In genomic region chr2:70964596-70965386, GRCh38 we compare ENCODE assay signal across 8 cellular contexts. TPM values are rescaled to one million over a fixed set of nuclear protein-coding genes. Genes with fewer than 3 reads are reported as not detected.
A peak's percentile ranks its signal among the peaks of the same experiment; 100 is the strongest.
DNase-seq lines count a peak whose midpoint lies in the region; ATAC-seq and TF ChIP-seq lines count a peak whose summit lies in the region.

No MANE protein-coding gene starts in this region.

- no peak overlapping the region for H3K27ac Mint-ChIP-seq in activated CD4-positive, alpha-beta T cell treated with anti-CD3 and anti-CD28 coated beads for 36 hours
- no peak overlapping the region for H3K27ac Mint-ChIP-seq in chondrocyte (ENCODE audit: unreplicated experiment)

- H3K27me3 Mint-ChIP-seq in activated CD4-positive, alpha-beta T cell treated with anti-CD3 and anti-CD28 coated beads for 36 hours = peaks cover 16% of the 10 kb centered on the region
- H3K27me3 Mint-ChIP-seq in chondrocyte (ENCODE audit: low read depth) = peaks cover 3% of the 10 kb centered on the region

- peak; percentile 88 for TF ChIP-seq CTCF in chondrocyte (IDR thresholded peaks at IDR 0.05)

- POLR2A ChIA-PET in activated CD4-positive, alpha-beta T cell treated with anti-CD3 and anti-CD28 coated beads for 36 hours (lab: Charles Lee) = no interaction called here

- peak; percentile 66 to 75 for DNase-seq in AML-193 (lab: John Stamatoyannopoulos, UW)
- DNase-seq in HuH-7 (ENCODE audit: low spot score) = peak; percentile 56
- peak; percentile 91 for DNase-seq in activated CD4-positive, alpha-beta T cell treated with anti-CD3 and anti-CD28 coated beads for 36 hours
- no peak for DNase-seq in chondrocyte (ENCODE audit: low spot score)
- peak; percentile 54 for DNase-seq in left lobe of liver (ENCODE audit: low spot score)
- peak; percentile 72 for DNase-seq in stimulated activated CD4-positive, alpha-beta T cell treated with anti-CD3 and anti-CD28 coated beads, Interleukin-2, amount 100 ng/mL, for 4 hours (ENCODE audit: low read depth)
- no peak for DNase-seq in NCI-H1417 (lab: John Stamatoyannopoulos, UW)

- intact Hi-C loops in activated CD4-positive, alpha-beta T cell treated with anti-CD3 and anti-CD28 coated beads for 36 hours (cut with DNase I, micrococcal nuclease) = loop anchor here (1.0 to 2.0 kb wide), 4 partner anchors 13 to 37 kb away; no protein-coding TSS in a partner anchor

- ATAC-seq in GM19397 (IDR thresholded peaks at IDR 0.05; ENCODE audit: unreplicated experiment) (peak; percentile 73), left lobe of liver (peak; percentile 85)
- peak; percentile 98 for ATAC-seq in activated CD4-positive, alpha-beta T cell treated with anti-CD3 and anti-CD28 coated beads for 36 hours

- H3K9me3 Mint-ChIP-seq in activated CD4-positive, alpha-beta T cell treated with anti-CD3 and anti-CD28 coated beads for 36 hours (ENCODE audit: low read depth) = no peaks in the 10 kb centered on the region
- no peaks in the 10 kb centered on the region for H3K9me3 Mint-ChIP-seq in chondrocyte (ENCODE audit: low read depth)

- H3K4me1 Mint-ChIP-seq in activated CD4-positive, alpha-beta T cell treated with anti-CD3 and anti-CD28 coated beads for 36 hours = peaks cover 4% of the 10 kb centered on the region
- peaks cover 6% of the 10 kb centered on the region for H3K4me1 Mint-ChIP-seq in chondrocyte (ENCODE audit: low read depth)

- CTCF ChIA-PET in activated CD4-positive, alpha-beta T cell treated with anti-CD3 and anti-CD28 coated beads for 36 hours (lab: Charles Lee) = interaction anchor here (0.6 to 5.8 kb wide), 26 partner anchors 9 to 671 kb away, joined by 3 to 44 read pairs (median 5); partner anchors contain the start of genes ADD2, ANKRD53 and SNRPG

- no peaks in the 10 kb centered on the region for H3K36me3 Mint-ChIP-seq in activated CD4-positive, alpha-beta T cell treated with anti-CD3 and anti-CD28 coated beads for 36 hours (ENCODE audit: low read depth)
- peaks cover 7% of the 10 kb centered on the region for H3K36me3 Mint-ChIP-seq in chondrocyte (ENCODE audit: low read depth)

- peak overlapping the region; percentile 77 for H3K4me3 Mint-ChIP-seq in activated CD4-positive, alpha-beta T cell treated with anti-CD3 and anti-CD28 coated beads for 36 hours
- peak overlapping the region; percentile 71 for H3K4me3 Mint-ChIP-seq in chondrocyte (ENCODE audit: unreplicated experiment)

RNA-seq across cellular contexts. Expression of gene ANKRD53, which starts 13.6 kb away (rescaled TPM):
- total RNA-seq in activated CD4-positive, alpha-beta T cell treated with anti-CD3 and anti-CD28 coated beads for 36 hours = under 1 TPM in 1 of 2 experiments, not detected in 1; 0.14 TPM
- total RNA-seq in chondrocyte = 0.85 to 2.2 TPM (median 1.8 TPM) in 3 replicates
- total RNA-seq in left lobe of liver = 0.35 TPM

RNA-seq across cellular contexts. Expression of gene ATP6V1B1, which starts 29.1 kb away (rescaled TPM):
- total RNA-seq in activated CD4-positive, alpha-beta T cell treated with anti-CD3 and anti-CD28 coated beads for 36 hours = not detected
- total RNA-seq in chondrocyte (3.7 to 5.0 TPM (median 3.9 TPM) in 3 replicates), left lobe of liver (not detected)

RNA-seq across cellular contexts. Expression of gene TEX261, which starts 29.9 kb away (rescaled TPM):
- total RNA-seq in activated CD4-positive, alpha-beta T cell treated with anti-CD3 and anti-CD28 coated beads for 36 hours = 10 to 100 TPM; 39.1 to 48.5 TPM
- 54.1 to 57.3 TPM (median 56.8 TPM) in 3 replicates for total RNA-seq in chondrocyte
- total RNA-seq in left lobe of liver = 36.4 TPM

Comparison
In these comparisons a context has a peak if more than half of its experiments do, and no peak if none do; other contexts are left out.
1. DNase-seq: peak in AML-193 (2 of 2), HuH-7 (single experiment), activated CD4-positive, alpha-beta T cell treated with anti-CD3 and anti-CD28 coated beads for 36 hours (single experiment), left lobe of liver (single experiment) and stimulated activated CD4-positive, alpha-beta T cell treated with anti-CD3 and anti-CD28 coated beads, Interleukin-2, amount 100 ng/mL, for 4 hours (single experiment); none in chondrocyte (single experiment) and NCI-H1417 (0 of 3).
2. Peak in every context shown above with its lines, with median percentiles within 50 percentile points of each other: ATAC-seq.